In genomic region chr4:1194028-1194900, GRCh38 we compare ENCODE assay signal across 1 cellular context.
TF ChIP-seq lines count a peak whose summit lies in the region.

No MANE protein-coding gene starts in this region.

TF ChIP-seq in K562, 482 proteins besides CTCF, POLR2A, EP300 and RAD21 (continued from another document):
- TF ChIP-seq PRDM10 (IDR thresholded peaks at IDR 0.05; ENCODE audit: partially characterized antibody) (peak; percentile 81), ZBTB33 (CRISPR knock-in tag; IDR thresholded peaks at IDR 0.05) (peak; percentile 72), NFIC (IDR thresholded peaks at IDR 0.05) (peak; percentile 35; the same call in 1 of the 2 replicates)
TF ChIP-seq in K562: peak in this region for 3.
